Comparison of ENCODE assay signal across 9 cellular contexts in the genomic region with DNA sequence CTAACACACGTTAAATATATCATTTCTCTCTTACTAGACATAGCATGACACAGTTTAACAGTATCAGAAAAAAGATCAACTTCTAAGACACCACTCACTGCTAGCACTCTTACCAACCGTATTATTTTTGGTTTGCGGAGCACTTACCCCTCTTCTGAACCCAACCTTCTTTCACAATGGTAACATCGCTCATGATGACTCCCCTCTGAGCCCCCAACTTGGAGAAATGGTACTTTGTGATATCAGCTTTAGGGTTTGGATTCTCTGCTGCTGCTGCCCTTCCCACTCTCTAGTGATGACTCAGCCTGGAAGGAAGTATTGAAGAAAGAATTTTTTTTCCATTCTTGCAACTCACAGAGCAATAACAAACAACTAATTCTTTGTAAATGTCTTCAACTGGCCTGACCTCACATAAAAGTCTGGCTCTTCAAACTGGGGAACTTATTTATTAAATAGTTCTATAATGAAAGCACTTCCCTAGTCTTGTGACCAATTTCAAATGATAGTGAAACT. TPM values are rescaled to one million over a fixed set of nuclear protein-coding genes. Genes with fewer than 3 reads are reported as not detected.
DNase-seq lines count a peak whose midpoint lies in the region; ATAC-seq, FAIRE-seq and TF ChIP-seq lines count a peak whose summit lies in the region.
"Had no signal": no experiment of that assay in that cellular context is flagged by ENCODE, and none has a peak within 500 bp of the region (broad histone marks: within the 10 kb centered on the region; RNA-seq: fewer than 3 reads in every experiment).

No MANE protein-coding gene starts in this region.

- H3K9ac ChIP-seq in trophoblast cell (ENCODE audit: low read length) = no peak overlapping the region

- no peak overlapping the region for H3K4me2 ChIP-seq in trophoblast cell (ENCODE audit: low read length)

- H3K27me3 Mint-ChIP-seq in T-helper 17 cell = no peaks in the 10 kb centered on the region

- TF ChIP-seq CTCF in D721Med (IDR thresholded peaks at IDR 0.05; ENCODE audit: insufficient read depth, missing control alignments) (no peak), epithelial cell of esophagus (IDR thresholded peaks at IDR 0.05; ENCODE audit: insufficient read depth, low read depth, low read length, missing control alignments) (no peak)

- H2BK12ac ChIP-seq in trophoblast cell (ENCODE audit: low read length) = peak overlapping the region; percentile 71

- no peak overlapping the region for H4K12ac ChIP-seq in trophoblast cell (ENCODE audit: low read depth, low read length)

- no peak overlapping the region for H3K23ac ChIP-seq in trophoblast cell (ENCODE audit: low read length)

- peak overlapping the region; percentile 56 for H2BK5ac ChIP-seq in trophoblast cell (ENCODE audit: low read depth, low read length, poor library complexity)

- no peak overlapping the region for H2AFZ ChIP-seq in trophoblast cell (ENCODE audit: insufficient read depth, low read length, poor library complexity)

- DNase-seq in D721Med (ENCODE audit: insufficient read length, low spot score) (no peak), T-helper 17 cell (no peak), epithelial cell of esophagus (ENCODE audit: low read depth) (peak; percentile 35), trophoblast cell (peak; percentile 7 to 51), GDM1 (lab: John Stamatoyannopoulos, UW) (no peak), DMS 273 treated with DMSO at 0.1 percent for 48 hours (lab: John Stamatoyannopoulos, UW) (no peak)
- DNase-seq in stimulated activated CD4-positive, alpha-beta T cell treated with anti-CD3 and anti-CD28 coated beads, Interleukin-4, amount 100 ng/mL, for 1 hour = no peak
- DNase-seq: T1000 had no signal

- H2AK5ac ChIP-seq in trophoblast cell (ENCODE audit: low read length) = no peak overlapping the region

- H3K36me3 ChIP-seq in trophoblast cell (ENCODE audit: control insufficient read depth in 1 of 2, insufficient read depth in 2 of 2, low read length in 2 of 2) = no peaks in the 10 kb centered on the region

- no peak overlapping the region for H4K91ac ChIP-seq in trophoblast cell (ENCODE audit: low read depth, low read length)

- H3K9me3 ChIP-seq in T-helper 17 cell (ENCODE audit: control insufficient read depth, low read length, poor library complexity, severe bottlenecking) (no peaks in the 10 kb centered on the region), trophoblast cell (ENCODE audit: insufficient read depth, low read depth, low read length) (no peaks in the 10 kb centered on the region)

- ATAC-seq in T-helper 17 cell = peak; percentile 35
- ATAC-seq in HG03342 (IDR thresholded peaks at IDR 0.05; ENCODE audit: unreplicated experiment) = no peak

- peaks cover 0 to 2% of the 10 kb centered on the region in 2 experiments for H3K4me1 ChIP-seq in trophoblast cell (ENCODE audit: control insufficient read depth in 1 of 2, insufficient read depth in 2 of 2, low read length in 2 of 2)

- H3K36me3 Mint-ChIP-seq in T-helper 17 cell (ENCODE audit: low read depth) = no peaks in the 10 kb centered on the region

- FAIRE-seq in D721Med (lab: Jason Lieb, UNC) = peak; percentile 91

- peak overlapping the region; percentile 66 for H3K4me3 Mint-ChIP-seq in T-helper 17 cell

- H2BK120ac ChIP-seq in trophoblast cell (ENCODE audit: insufficient read depth, low read length, poor library complexity) = no peak overlapping the region

- 100% methylated on average over 1 of the region's 4 CpGs for WGBS in trophoblast cell (ENCODE audit: extremely low coverage, insufficient coverage, insufficient read length)

- no peaks in the 10 kb centered on the region for H3K79me2 ChIP-seq in trophoblast cell (ENCODE audit: control insufficient read depth, insufficient read depth, low read length, poor library complexity)

- H3K4ac ChIP-seq in trophoblast cell (ENCODE audit: low read depth, low read length) = no peak overlapping the region

- peak overlapping the region; percentile 91 for H3K27ac Mint-ChIP-seq in T-helper 17 cell

- no peak overlapping the region for H3K14ac ChIP-seq in trophoblast cell (ENCODE audit: low read length)

- H3K27ac ChIP-seq in trophoblast cell (ENCODE audit: low read depth, low read length) = no peak overlapping the region

- H3K18ac ChIP-seq in trophoblast cell (ENCODE audit: low read length) = no peak overlapping the region

- peaks cover 2% of the 10 kb centered on the region for H3K79me1 ChIP-seq in trophoblast cell (ENCODE audit: low read length)

- H4K8ac ChIP-seq in trophoblast cell (ENCODE audit: low read depth, low read length) = no peak overlapping the region

- H3K4me3 ChIP-seq in epithelial cell of esophagus (ENCODE audit: low read length) (no peak overlapping the region), trophoblast cell (ENCODE audit: low read depth, low read length) (no peak overlapping the region)

- H3K4me1 Mint-ChIP-seq in T-helper 17 cell = peaks cover 15% of the 10 kb centered on the region

- no peaks in the 10 kb centered on the region for H3K27me3 ChIP-seq in trophoblast cell (ENCODE audit: insufficient read depth, low read length)

RNA-seq across cellular contexts. Expression of a gene that starts 7.0 kb away (rescaled TPM):
- total RNA-seq in T-helper 17 cell = 100 to 1,000 TPM in 1 of 2 donors, 10 to 100 TPM in 1; 96.0 to 103 TPM
- polyA plus RNA-seq in trophoblast cell (2013) = 29.4 and 32.2 TPM in 2 replicates

Comparison
In these comparisons a context has a peak if more than half of its experiments do, and no peak if none do; other contexts are left out.
1. DNase-seq: peak in epithelial cell of esophagus (single experiment) and trophoblast cell (2 of 2); none in D721Med (single experiment), T-helper 17 cell (0 of 3), GDM1 (single experiment), stimulated activated CD4-positive, alpha-beta T cell treated with anti-CD3 and anti-CD28 coated beads, Interleukin-4, amount 100 ng/mL, for 1 hour (single experiment) and DMS 273 treated with DMSO at 0.1 percent for 48 hours (single experiment).